In the genomic region with DNA sequence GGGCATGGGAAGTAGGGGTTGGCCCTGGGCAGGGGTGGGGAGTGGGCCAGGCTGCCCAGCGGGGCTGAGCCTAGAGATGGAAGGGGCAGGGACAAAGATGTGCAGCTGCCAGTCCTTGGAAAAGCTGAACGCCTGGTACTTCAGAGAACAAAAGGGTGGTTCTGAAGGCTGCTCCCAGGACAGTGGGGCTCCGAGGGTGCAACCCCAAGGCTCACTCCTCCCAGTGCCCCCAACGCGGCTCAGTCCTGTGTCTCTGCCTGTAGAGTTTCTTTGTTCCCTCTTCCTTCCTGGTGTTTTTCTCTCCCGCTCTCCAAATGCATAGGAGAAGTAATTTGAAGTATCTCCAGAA, we compare ENCODE assay signal across 23 cellular contexts. TPM values are rescaled to one million over a fixed set of nuclear protein-coding genes. Genes with fewer than 3 reads are reported as not detected.
DNase-seq lines count a peak whose midpoint lies in the region; ATAC-seq, FAIRE-seq and TF ChIP-seq lines count a peak whose summit lies in the region.
"Had no signal": no experiment of that assay in that cellular context is flagged by ENCODE, and none has a peak within 500 bp of the region (broad histone marks: within the 10 kb centered on the region; RNA-seq: fewer than 3 reads in every experiment).

No MANE protein-coding gene starts in this region.

- H2AFZ ChIP-seq in HepG2 (ENCODE audit: low read length): no peak overlapping the region
- H2AFZ ChIP-seq in GM23248: no peak overlapping the region

- in situ Hi-C loops in HepG2 (cut with HindIII; ENCODE audit: extremely low pct_ligation_motif_present, low pct_unique_long_range_greater_than_20kb) (no loop called here), GM23248 (cut with MboI) (no loop called here)

- H3K4me1 Mint-ChIP-seq in activated CD8-positive, alpha-beta T cell treated with anti-CD3 and anti-CD28 coated beads, Interleukin-2, amount 10 ng/mL, durations not matched to agents 7 days and 5 days (ENCODE audit: low read depth): peaks cover 12% of the 10 kb centered on the region
- H3K4me1 Mint-ChIP-seq: activated T-helper 17 cell treated with anti-CD3 and anti-CD28 coated beads, Interleukin-2, amount 50 U/mL, for 72 hours had no signal

- H4K20me1 ChIP-seq in HepG2 (ENCODE audit: insufficient read depth, low read length) (no peaks in the 10 kb centered on the region), GM23248 (ENCODE audit: insufficient read depth) (no peaks in the 10 kb centered on the region)

- no peak for TF ChIP-seq POLR2A in HepG2 (IDR thresholded peaks at IDR 0.05; ENCODE audit: insufficient read depth in 1 of 2, low read depth in 2 of 2, low read length in 2 of 2)
- no peak for TF ChIP-seq POLR2A in right lobe of liver (IDR thresholded peaks at IDR 0.05)
- no peak for TF ChIP-seq POLR2A in tibial nerve (IDR thresholded peaks at IDR 0.05)

- no peaks in the 10 kb centered on the region for H3K9me3 Mint-ChIP-seq in activated CD8-positive, alpha-beta T cell treated with anti-CD3 and anti-CD28 coated beads, Interleukin-2, amount 10 ng/mL, durations not matched to agents 7 days and 5 days (ENCODE audit: insufficient read depth)
- H3K9me3 Mint-ChIP-seq: activated T-helper 17 cell treated with anti-CD3 and anti-CD28 coated beads, Interleukin-2, amount 50 U/mL, for 72 hours had no signal

- peak overlapping the region; percentile 64 for H3K27ac Mint-ChIP-seq in activated CD8-positive, alpha-beta T cell treated with anti-CD3 and anti-CD28 coated beads, Interleukin-2, amount 10 ng/mL, durations not matched to agents 7 days and 5 days
- H3K27ac Mint-ChIP-seq: activated T-helper 17 cell treated with anti-CD3 and anti-CD28 coated beads, Interleukin-2, amount 50 U/mL, for 72 hours had no signal

- TF ChIP-seq EP300 in HepG2 (IDR thresholded peaks at IDR 0.05; ENCODE audit: low read depth in 2 of 2, low read length in 2 of 2) (no peak), HepG2 (CRISPR knock-in tag; IDR thresholded peaks at IDR 0.05; ENCODE audit: borderline replicate concordance) (no peak), tibial nerve (IDR thresholded peaks at IDR 0.05) (no peak)

- H3K9me2 ChIP-seq in GM23248 (ENCODE audit: insufficient read depth): no peaks in the 10 kb centered on the region

- DNase-seq in HepG2 (ENCODE audit: low spot score) (no peak), right lobe of liver (no peak), kidney (peak; percentile 35), tibial nerve (ENCODE audit: low spot score in 2 of 2) (no peak), A673 (ENCODE audit: low spot score) (no peak), GM23248 (no peak)
- no peak for DNase-seq in activated CD8-positive, alpha-beta T cell treated with anti-CD3 and anti-CD28 coated beads, Interleukin-2, amount 10 ng/mL, durations not matched to agents 7 days and 5 days
- DNase-seq: amniotic stem cell, Caco-2, NCI-H1105, NCI-H2171, RPMI8226, SW 1271, thyroid gland had no signal

- H3K27me3 Mint-ChIP-seq in activated CD8-positive, alpha-beta T cell treated with anti-CD3 and anti-CD28 coated beads, Interleukin-2, amount 10 ng/mL, durations not matched to agents 7 days and 5 days (ENCODE audit: low read depth): no peaks in the 10 kb centered on the region
- H3K27me3 Mint-ChIP-seq: activated T-helper 17 cell treated with anti-CD3 and anti-CD28 coated beads, Interleukin-2, amount 50 U/mL, for 72 hours had no signal

- H3K36me3 ChIP-seq in HepG2 (replicated peaks in 1 of 2; ENCODE audit: control insufficient read depth in 1 of 2, insufficient read depth in 2 of 2, low read length in 2 of 2): no peaks in the 10 kb centered on the region
- no peaks in the 10 kb centered on the region for H3K36me3 ChIP-seq in right lobe of liver
- no peaks in the 10 kb centered on the region for H3K36me3 ChIP-seq in kidney (ENCODE audit: control insufficient read depth in 1 of 2, insufficient read depth in 2 of 2, low read length in 2 of 2)
- peaks cover 3 to 55% (median 7%) of the 10 kb centered on the region in 3 donors for H3K36me3 ChIP-seq in tibial nerve
- no peaks in the 10 kb centered on the region for H3K36me3 ChIP-seq in A673 (ENCODE audit: insufficient read depth, low read length, poor library complexity, severe bottlenecking)
- H3K36me3 ChIP-seq in GM23248 (ENCODE audit: low read depth): no peaks in the 10 kb centered on the region

- no peak for TF ChIP-seq RAD21 in HepG2 (CRISPR knock-in tag; IDR thresholded peaks at IDR 0.05)

- intact Hi-C loops in HepG2 (cut with micrococcal nuclease; ENCODE audit: unreplicated experiment): no loop called here
- intact Hi-C loops in right lobe of liver (cut with DNase I): no loop called here
- intact Hi-C loops in kidney (cut with DNase I): no loop called here
- intact Hi-C loops in A673 (cut with micrococcal nuclease; ENCODE audit: unreplicated experiment): no loop called here

- H3F3A ChIP-seq in GM23248 (ENCODE audit: insufficient read depth): no peaks in the 10 kb centered on the region

- no peak for FAIRE-seq in HepG2 (lab: Jason Lieb, UNC)
- no peak for FAIRE-seq in kidney (lab: Jason Lieb, UNC)
- FAIRE-seq: G401.6, GM12891 had no signal

- H3K4me3 ChIP-seq in HepG2 (replicated peaks in 1 of 3; ENCODE audit: insufficient read depth in 1 of 3, low read depth in 2 of 3, low read length in 3 of 3): no peak overlapping the region
- H3K4me3 ChIP-seq in right lobe of liver: no peak overlapping the region
- H3K4me3 ChIP-seq in kidney (ENCODE audit: low read length in 2 of 2): no peak overlapping the region
- H3K4me3 ChIP-seq in tibial nerve: no peak overlapping the region
- no peak overlapping the region for H3K4me3 ChIP-seq in A673 (ENCODE audit: low read depth, low read length, poor library complexity, severe bottlenecking)
- H3K4me3 ChIP-seq in GM23248: no peak overlapping the region
- H3K4me3 ChIP-seq: smooth muscle cell, thyroid gland had no signal

- peaks cover 28% of the 10 kb centered on the region for H3K36me3 Mint-ChIP-seq in activated CD8-positive, alpha-beta T cell treated with anti-CD3 and anti-CD28 coated beads, Interleukin-2, amount 10 ng/mL, durations not matched to agents 7 days and 5 days (ENCODE audit: low read depth)

- H3K9ac ChIP-seq in HepG2 (ENCODE audit: insufficient read depth, low read depth, low read length) (no peak overlapping the region), kidney (ENCODE audit: low read length in 2 of 2) (no peak overlapping the region), GM23248 (no peak overlapping the region)
- H3K9ac ChIP-seq: KMS-11 had no signal

- BruUV-seq in HepG2 (replicated peaks; lab: Mats Ljungman, UMichigan) (no TSS peak), A673 (replicated peaks; lab: Mats Ljungman, UMichigan) (no TSS peak)

- TF ChIP-seq CTCF in HepG2 (CRISPR knock-in tag; IDR thresholded peaks at IDR 0.05) (no peak), right lobe of liver (IDR thresholded peaks at IDR 0.05) (no peak), kidney (IDR thresholded peaks at IDR 0.05; ENCODE audit: borderline replicate concordance, extremely low read depth, insufficient read depth) (no peak), tibial nerve (IDR thresholded peaks at IDR 0.05) (no peak), A673 (conservative IDR thresholded peaks at IDR 0.05; ENCODE audit: low read depth, low read length) (no peak)

- 5% methylated on average over 6 of the region's 6 CpGs for WGBS in HepG2 (ENCODE audit: low lambda C conversion rate)
- WGBS in right lobe of liver (ENCODE audit: insufficient coverage, low coverage, low lambda C conversion rate, missing lambda C conversion rate): 29% methylated on average over 4 of the region's 6 CpGs
- 27 to 32% methylated on average over 6 of the region's 6 CpGs for WGBS in tibial nerve, 2 donors
- WGBS in GM23248 (ENCODE audit: low coverage in 1 of 2, low lambda C conversion rate in 2 of 2, missing lambda C conversion rate in 2 of 2), 2 experiments: 17 to 22% methylated on average over 6 of the region's 6 CpGs

- H3K9me3 ChIP-seq in HepG2 (ENCODE audit: low read length): peaks cover 9% of the 10 kb centered on the region; the same call in 1 of the 2 replicates
- H3K9me3 ChIP-seq in right lobe of liver: no peaks in the 10 kb centered on the region
- H3K9me3 ChIP-seq in kidney (ENCODE audit: control insufficient read depth in 1 of 2, low read length in 2 of 2): peaks cover 0 to 3% of the 10 kb centered on the region in 2 donors
- peaks cover 0 to 17% (median 4%) of the 10 kb centered on the region in 4 donors for H3K9me3 ChIP-seq in tibial nerve
- H3K9me3 ChIP-seq in A673 (ENCODE audit: low read depth, low read length, poor library complexity, severe bottlenecking): no peaks in the 10 kb centered on the region
- no peaks in the 10 kb centered on the region for H3K9me3 ChIP-seq in GM23248 (ENCODE audit: low read depth)
- H3K9me3 ChIP-seq: Caco-2, thyroid gland had no signal

- CTCF ChIA-PET in HepG2 (lab: Yijun Ruan, JAX; ENCODE audit: low intra/inter-chr PET ratio, low total read pairs) (no interaction called here), A673 (lab: Charles Lee) (no interaction called here)
- CTCF ChIA-PET in activated CD8-positive, alpha-beta T cell treated with anti-CD3 and anti-CD28 coated beads, Interleukin-2, amount 10 ng/mL, durations not matched to agents 7 days and 5 days (lab: Charles Lee): no interaction called here

- H3K27ac ChIP-seq in HepG2 (ENCODE audit: extremely low read length, insufficient read depth, low read length) (no peak overlapping the region), right lobe of liver (no peak overlapping the region), kidney (ENCODE audit: low read depth in 2 of 2, low read length in 2 of 2) (no peak overlapping the region), tibial nerve (peak overlapping the region in 3 of 4 donors; percentile 11 to 48 (median 46)), A673 (ENCODE audit: low read depth, low read length, poor library complexity, severe bottlenecking) (no peak overlapping the region), GM23248 (no peak overlapping the region)
- H3K27ac ChIP-seq: HL-60, KMS-11, thyroid gland, VCaP had no signal

- ATAC-seq in HepG2: peak; percentile 51
- ATAC-seq in right lobe of liver: no peak
- peak; percentile 34 for ATAC-seq in activated CD8-positive, alpha-beta T cell treated with anti-CD3 and anti-CD28 coated beads, Interleukin-2, amount 10 ng/mL, durations not matched to agents 7 days and 5 days
- no peak for ATAC-seq in HG02798 (IDR thresholded peaks at IDR 0.05; ENCODE audit: poor library complexity, unreplicated experiment)

- no peak overlapping the region for H3K4me2 ChIP-seq in HepG2 (ENCODE audit: low read depth, low read length)
- H3K4me2 ChIP-seq in GM23248 (ENCODE audit: unreplicated experiment): no peak overlapping the region
- H3K4me2 ChIP-seq: KMS-11, smooth muscle cell had no signal

- POLR2A ChIA-PET in HepG2 (lab: Yijun Ruan, JAX): no interaction called here
- POLR2A ChIA-PET in activated CD8-positive, alpha-beta T cell treated with anti-CD3 and anti-CD28 coated beads, Interleukin-2, amount 10 ng/mL, durations not matched to agents 7 days and 5 days (lab: Charles Lee): no interaction called here
- POLR2A ChIA-PET in A673 (lab: Charles Lee; ENCODE audit: low non-redundant PET): no interaction called here

- H3K79me2 ChIP-seq in HepG2 (ENCODE audit: insufficient read depth, low read length): no peaks in the 10 kb centered on the region
- no peaks in the 10 kb centered on the region for H3K79me2 ChIP-seq in GM23248 (ENCODE audit: insufficient read depth)

- H3K4me3 Mint-ChIP-seq in activated CD8-positive, alpha-beta T cell treated with anti-CD3 and anti-CD28 coated beads, Interleukin-2, amount 10 ng/mL, durations not matched to agents 7 days and 5 days: no peak overlapping the region
- H3K4me3 Mint-ChIP-seq: activated T-helper 17 cell treated with anti-CD3 and anti-CD28 coated beads, Interleukin-2, amount 50 U/mL, for 72 hours had no signal

- H3K4me1 ChIP-seq in HepG2 (ENCODE audit: insufficient read depth, low read length): no peaks in the 10 kb centered on the region
- H3K4me1 ChIP-seq in right lobe of liver: no peaks in the 10 kb centered on the region
- H3K4me1 ChIP-seq in kidney (ENCODE audit: control insufficient read depth in 1 of 2, insufficient read depth in 1 of 2, low read depth in 1 of 2, low read length in 2 of 2): no peaks in the 10 kb centered on the region
- peaks cover 0 to 12% (median 0%) of the 10 kb centered on the region in 4 donors for H3K4me1 ChIP-seq in tibial nerve
- no peaks in the 10 kb centered on the region for H3K4me1 ChIP-seq in A673 (ENCODE audit: insufficient read depth, low read length, poor library complexity, severe bottlenecking)
- H3K4me1 ChIP-seq in GM23248 (ENCODE audit: insufficient read depth): no peaks in the 10 kb centered on the region
- H3K4me1 ChIP-seq: Caco-2, thyroid gland had no signal

- H3K27me3 ChIP-seq in HepG2 (ENCODE audit: control insufficient read depth in 1 of 2, insufficient read depth in 2 of 2, low read length in 2 of 2) (no peaks in the 10 kb centered on the region), right lobe of liver (no peaks in the 10 kb centered on the region), tibial nerve (no peaks in the 10 kb centered on the region), A673 (replicated peaks; ENCODE audit: insufficient read depth, low read depth, low read length, poor library complexity) (no peaks in the 10 kb centered on the region), GM23248 (replicated peaks; ENCODE audit: insufficient read depth) (no peaks in the 10 kb centered on the region)
- H3K27me3 ChIP-seq: thyroid gland had no signal

RNA-seq across cellular contexts. Expression of a gene that starts 19.2 kb away (rescaled TPM):
- total RNA-seq in HepG2 (2016; rRNA removed; fragmentation: Illumina TruSeq; extraction: Trizol): not detected in 2 replicates
- total RNA-seq in HepG2 (2016; cell fraction: cytosol; rRNA removed; fragmentation: Illumina TruSeq; extraction: Trizol; ENCODE audit: low read depth): not detected in 2 replicates
- total RNA-seq in HepG2 (2016; cell fraction: insoluble cytoplasmic fraction; rRNA removed; fragmentation: Illumina TruSeq; extraction: Trizol): not detected in 2 replicates
- total RNA-seq in HepG2 (2016; cell fraction: membrane; rRNA removed; fragmentation: Illumina TruSeq; extraction: Trizol): not detected in 2 replicates
- not detected in 2 replicates for total RNA-seq in HepG2 (2016; cell fraction: nucleus; rRNA removed; fragmentation: Illumina TruSeq; extraction: Trizol)
- polyA plus RNA-seq in HepG2 (2011; rRNA removed): not detected in 2 replicates
- not detected in 2 replicates for polyA plus RNA-seq in HepG2 (2011; cell fraction: cytosol; rRNA removed)
- polyA plus RNA-seq in HepG2 (2011; cell fraction: nucleus; rRNA removed): not detected in 2 replicates
- 0.11 and 0.40 TPM in 2 replicates for polyA plus RNA-seq in HepG2 (2012)
- not detected in 2 replicates for polyA plus RNA-seq in HepG2 (2016; cell fraction: cytosol; fragmentation: Illumina TruSeq; extraction: Trizol; ENCODE audit: low read depth)
- polyA plus RNA-seq in HepG2 (2016; cell fraction: insoluble cytoplasmic fraction; fragmentation: Illumina TruSeq; extraction: Trizol; ENCODE audit: low read depth): not detected in 2 replicates
- polyA plus RNA-seq in HepG2 (2016; cell fraction: membrane; fragmentation: Illumina TruSeq; extraction: Trizol; ENCODE audit: low read depth): not detected in 2 replicates
- polyA plus RNA-seq in HepG2 (2016; cell fraction: nucleus; fragmentation: Illumina TruSeq; extraction: Trizol; ENCODE audit: insufficient read depth, low read depth): not detected in 2 replicates
- polyA minus RNA-seq in HepG2 (2011; rRNA and poly(A)+ RNA removed; ENCODE audit: low replicate concordance): 0.52 TPM in 1 of 2 replicates, not detected in the other
- not detected in 2 replicates for polyA minus RNA-seq in HepG2 (2011; cell fraction: cytosol; rRNA and poly(A)+ RNA removed)
- polyA minus RNA-seq in HepG2 (2011; cell fraction: nucleus; rRNA and poly(A)+ RNA removed): not detected in 2 replicates
- total RNA-seq in right lobe of liver: 1 to 10 TPM in 1 of 6 experiments, under 1 TPM in 5; 0.42 to 1.7 (median 0.69) TPM
- total RNA-seq in activated CD8-positive, alpha-beta T cell treated with anti-CD3 and anti-CD28 coated beads, Interleukin-2, amount 10 ng/mL, durations not matched to agents 7 days and 5 days: under 1 TPM; 0.60 to 0.61 TPM
- total RNA-seq in kidney: 4.6 TPM
- polyA plus RNA-seq in kidney (ENCODE audit: insufficient read depth, low read depth, low replicate concordance): 10.2 TPM
- total RNA-seq in tibial nerve: 10 to 100 TPM in 1 of 4 donors, 1 to 10 TPM in 3; 3.3 to 17.7 (median 6.3) TPM
- 0.49 and 0.52 TPM in 2 replicates for total RNA-seq in A673 (2021)
- total RNA-seq in GM23248 (2014; rRNA removed; shearing (Covaris generic)): not detected in 2 replicates
- 0.13 and 0.30 TPM in 2 replicates for polyA plus RNA-seq in GM23248 (2016; fragmentation: Nextera tagmentation; extraction: Ambion mirVana)
- total RNA-seq: activated CD8-positive, alpha-beta memory T cell treated with anti-CD3 and anti-CD28 coated beads for 36 hours; Caco-2; smooth muscle cell had no signal

RNA-seq across cellular contexts. Expression of a gene that starts 36.1 kb away (rescaled TPM):
- total RNA-seq in HepG2 (2016; rRNA removed; fragmentation: Illumina TruSeq; extraction: Trizol) (138 and 149 TPM in 2 replicates), right lobe of liver (10 to 100 TPM; 44.3 to 87.8 (median 57.0) TPM), kidney (357 TPM), tibial nerve (100 to 1,000 TPM; 220 to 291 (median 250) TPM), A673 (2021) (423 and 432 TPM in 2 replicates)
- total RNA-seq in HepG2 (2016; cell fraction: cytosol; rRNA removed; fragmentation: Illumina TruSeq; extraction: Trizol; ENCODE audit: low read depth): 172 and 192 TPM in 2 replicates
- total RNA-seq in HepG2 (2016; cell fraction: insoluble cytoplasmic fraction; rRNA removed; fragmentation: Illumina TruSeq; extraction: Trizol): 133 and 147 TPM in 2 replicates
- total RNA-seq in HepG2 (2016; cell fraction: membrane; rRNA removed; fragmentation: Illumina TruSeq; extraction: Trizol): 398 and 417 TPM in 2 replicates
- total RNA-seq in HepG2 (2016; cell fraction: nucleus; rRNA removed; fragmentation: Illumina TruSeq; extraction: Trizol): 70.1 and 77.0 TPM in 2 replicates
- polyA plus RNA-seq in HepG2 (2011; rRNA removed) (581 and 646 TPM in 2 replicates), kidney (ENCODE audit: insufficient read depth, low read depth, low replicate concordance) (654 TPM), GM23248 (2016; fragmentation: Nextera tagmentation; extraction: Ambion mirVana) (317 and 336 TPM in 2 replicates)
- 843 and 1,123 TPM in 2 replicates for polyA plus RNA-seq in HepG2 (2011; cell fraction: cytosol; rRNA removed)
- 370 and 374 TPM in 2 replicates for polyA plus RNA-seq in HepG2 (2011; cell fraction: nucleus; rRNA removed)
- 420 and 577 TPM in 2 replicates for polyA plus RNA-seq in HepG2 (2012)
- polyA plus RNA-seq in HepG2 (2016; cell fraction: cytosol; fragmentation: Illumina TruSeq; extraction: Trizol; ENCODE audit: low read depth): 585 and 646 TPM in 2 replicates
- polyA plus RNA-seq in HepG2 (2016; cell fraction: insoluble cytoplasmic fraction; fragmentation: Illumina TruSeq; extraction: Trizol; ENCODE audit: low read depth): 347 and 418 TPM in 2 replicates
- polyA plus RNA-seq in HepG2 (2016; cell fraction: membrane; fragmentation: Illumina TruSeq; extraction: Trizol; ENCODE audit: low read depth): 997 and 1,138 TPM in 2 replicates
- polyA plus RNA-seq in HepG2 (2016; cell fraction: nucleus; fragmentation: Illumina TruSeq; extraction: Trizol; ENCODE audit: insufficient read depth, low read depth): 257 and 286 TPM in 2 replicates
- polyA minus RNA-seq in HepG2 (2011; rRNA and poly(A)+ RNA removed; ENCODE audit: low replicate concordance): 353 and 783 TPM in 2 replicates
- polyA minus RNA-seq in HepG2 (2011; cell fraction: cytosol; rRNA and poly(A)+ RNA removed): 413 and 414 TPM in 2 replicates
- 151 and 162 TPM in 2 replicates for polyA minus RNA-seq in HepG2 (2011; cell fraction: nucleus; rRNA and poly(A)+ RNA removed)
- total RNA-seq in activated CD8-positive, alpha-beta T cell treated with anti-CD3 and anti-CD28 coated beads, Interleukin-2, amount 10 ng/mL, durations not matched to agents 7 days and 5 days: 100 to 1,000 TPM; 273 to 293 TPM
- 187 and 256 TPM in 2 replicates for total RNA-seq in GM23248 (2014; rRNA removed; shearing (Covaris generic))

Comparison
In these comparisons a context has a peak if more than half of its experiments do, and no peak if none do; other contexts are left out.
1. ATAC-seq: peak in HepG2 (single experiment) and activated CD8-positive, alpha-beta T cell treated with anti-CD3 and anti-CD28 coated beads, Interleukin-2, amount 10 ng/mL, durations not matched to agents 7 days and 5 days (single experiment); none in right lobe of liver (0 of 4) and HG02798 (single experiment).
2. H3K27ac ChIP-seq: peak in tibial nerve (3 of 4); none in HepG2 (single experiment), right lobe of liver (0 of 3), kidney (0 of 2), A673 (single experiment) and GM23248 (single experiment).